ENCODE assay signal across 29 cellular contexts in the genomic region with DNA sequence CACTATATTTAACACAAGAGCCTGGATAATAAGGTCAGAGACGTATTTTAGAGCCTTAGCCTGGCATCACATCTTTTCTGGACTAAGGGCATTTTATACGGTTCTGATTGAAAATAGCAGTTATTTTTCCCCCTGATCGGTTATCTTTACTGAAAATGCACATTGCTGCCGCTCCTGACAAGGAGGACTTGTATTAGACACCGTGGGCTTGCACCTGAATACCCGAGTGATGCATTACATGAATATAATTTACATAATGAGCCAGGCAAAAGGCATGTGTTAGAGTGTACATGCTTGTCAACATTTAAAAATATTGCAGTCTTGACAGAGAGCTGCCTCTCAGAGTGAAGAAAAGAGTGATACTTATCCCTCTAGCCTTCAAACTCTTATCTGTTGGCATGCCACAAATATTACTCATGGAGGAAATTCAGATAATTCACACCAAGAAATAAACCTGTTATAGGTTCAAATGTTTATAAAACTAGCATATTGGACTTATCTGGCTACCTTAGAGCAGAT.
"Had no signal": no experiment of that assay in that cellular context is flagged by ENCODE, and none has a peak within 500 bp of the region (broad histone marks: within the 10 kb centered on the region; RNA-seq: fewer than 3 reads in every experiment).

No MANE protein-coding gene starts in this region.

- ATAC-seq: heart right ventricle; natural killer cell; pancreas; right cardiac atrium; sciatic nerve; stimulated activated effector memory CD8-positive, alpha-beta T cell treated with anti-CD3 and anti-CD28 coated beads, Interleukin-12 subunit alpha, Interleukin-12 subunit beta, amount 100 ng/mL, for 72 hours; upper lobe of right lung had no signal

- H2AFZ ChIP-seq: hepatocyte had no signal

- H3K9me3 ChIP-seq: heart right ventricle, left ventricle myocardium inferior, pancreas, prostate gland, suprapubic skin, thoracic aorta, tibial artery, upper lobe of right lung had no signal

- H3K27ac ChIP-seq: heart right ventricle, hepatocyte, left ventricle myocardium inferior, pancreas, prostate gland, skin epidermis, suprapubic skin, thoracic aorta, tibial artery, upper lobe of right lung had no signal

- H3K27ac Mint-ChIP-seq: naive B cell; natural killer cell; nephron progenitor cell; stimulated activated effector memory CD8-positive, alpha-beta T cell treated with anti-CD3 and anti-CD28 coated beads, Interleukin-12 subunit alpha, Interleukin-12 subunit beta, amount 100 ng/mL, for 72 hours; stimulated activated naive CD8-positive, alpha-beta T cell treated with anti-CD3 and anti-CD28 coated beads, Interleukin-15, Interleukin-2, amounts not matched to agents 100 ng/mL and 50 ng/mL, for 24 hours had no signal

- H3K4me1 ChIP-seq: heart right ventricle, prostate gland had no signal

- H3K27me3 ChIP-seq: heart right ventricle, hepatocyte, pancreas, suprapubic skin, tibial artery, upper lobe of right lung had no signal

- H3K4me3 Mint-ChIP-seq: mesothelial cell of epicardium; naive B cell; natural killer cell; nephron progenitor cell; stimulated activated effector memory CD8-positive, alpha-beta T cell treated with anti-CD3 and anti-CD28 coated beads, Interleukin-12 subunit alpha, Interleukin-12 subunit beta, amount 100 ng/mL, for 72 hours; stimulated activated naive CD8-positive, alpha-beta T cell treated with anti-CD3 and anti-CD28 coated beads, Interleukin-15, Interleukin-2, amounts not matched to agents 100 ng/mL and 50 ng/mL, for 24 hours had no signal

- H3K36me3 Mint-ChIP-seq: mesothelial cell of epicardium; naive B cell; natural killer cell; stimulated activated effector memory CD8-positive, alpha-beta T cell treated with anti-CD3 and anti-CD28 coated beads, Interleukin-12 subunit alpha, Interleukin-12 subunit beta, amount 100 ng/mL, for 72 hours had no signal

- H3K4me3 ChIP-seq: heart right ventricle, hepatocyte, left ventricle myocardium inferior, lung, pancreas, prostate gland, skin epidermis, suprapubic skin, thoracic aorta, tibial artery, upper lobe of right lung had no signal

- H3K4me2 ChIP-seq: hepatocyte had no signal

- DNase-seq: heart right ventricle; kidney; left ventricle myocardium inferior; mesendoderm; naive B cell; natural killer cell; nephron progenitor cell; nucleus accumbens; pancreas; posterior cingulate gyrus; retina; right cardiac atrium; stimulated activated CD4-positive, alpha-beta T cell treated with anti-CD3 and anti-CD28 coated beads, Interleukin-12 subunit alpha, Interleukin-12 subunit beta, amount 100 ng/mL, for 4 hours; stimulated activated CD4-positive, alpha-beta T cell treated with anti-CD3 and anti-CD28 coated beads, Interleukin-15, amount 100 ng/mL, for 24 hours; stimulated activated CD4-positive, alpha-beta T cell treated with anti-CD3 and anti-CD28 coated beads, Interleukin-4, amount 100 ng/mL, for 24 hours; stimulated activated naive CD4-positive, alpha-beta T cell; tibial artery; upper lobe of right lung had no signal

- FAIRE-seq: kidney, pancreas, urothelium cell line had no signal

- H3K4me1 Mint-ChIP-seq: naive B cell; natural killer cell; stimulated activated effector memory CD8-positive, alpha-beta T cell treated with anti-CD3 and anti-CD28 coated beads, Interleukin-12 subunit alpha, Interleukin-12 subunit beta, amount 100 ng/mL, for 72 hours had no signal

- H3K9me3 Mint-ChIP-seq: mesothelial cell of epicardium, natural killer cell, nephron progenitor cell had no signal

- H3K79me2 ChIP-seq: hepatocyte had no signal

- H3K27me3 Mint-ChIP-seq: naive B cell; stimulated activated naive CD8-positive, alpha-beta T cell treated with anti-CD3 and anti-CD28 coated beads, Interleukin-15, Interleukin-2, amounts not matched to agents 100 ng/mL and 50 ng/mL, for 24 hours had no signal

- H3K36me3 ChIP-seq: heart right ventricle, left ventricle myocardium inferior, pancreas, prostate gland, suprapubic skin, thoracic aorta, tibial artery, upper lobe of right lung had no signal
